ENCODE assay signal across 11 cellular contexts in the genomic region with DNA sequence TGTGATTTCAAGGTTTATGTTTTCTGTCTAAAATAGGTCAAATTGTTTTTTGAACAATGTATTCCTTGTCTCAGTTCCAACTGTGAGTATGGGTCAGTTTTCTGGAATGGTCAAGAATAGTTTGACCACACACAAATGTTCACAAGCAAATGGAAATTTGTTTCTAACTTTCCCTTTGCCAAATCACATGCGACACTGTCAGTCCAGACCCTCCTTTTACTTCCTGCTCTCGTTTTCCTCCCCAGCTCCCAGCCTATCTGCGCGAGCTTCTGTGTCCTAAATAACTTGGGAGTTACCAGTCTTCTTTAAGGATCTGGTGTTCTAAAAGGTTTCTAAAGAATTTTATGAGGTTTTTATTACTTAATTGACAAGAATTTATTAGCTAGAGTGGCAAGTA.
DNase-seq lines count a peak whose midpoint lies in the region; ATAC-seq and TF ChIP-seq lines count a peak whose summit lies in the region.
"Had no signal": no experiment of that assay in that cellular context is flagged by ENCODE, and none has a peak within 500 bp of the region (broad histone marks: within the 10 kb centered on the region; RNA-seq: fewer than 3 reads in every experiment).

No MANE protein-coding gene starts in this region.

- H3K4me3 ChIP-seq in adrenal gland: peak overlapping the region in 1 of 4 donors; percentile 33
- peak overlapping the region in 3 of 4 donors; percentile 27 to 31 (median 30) for H3K4me3 ChIP-seq in sigmoid colon

- DNase-seq in EL (peak; percentile 25), adrenal gland (peak in 5 of 7 donors; percentile 29 to 61 (median 41)), left ventricle myocardium superior (no peak), sigmoid colon (peak; percentile 90), GM10248 (ENCODE audit: extremely low spot score) (no peak), HuH-7 (ENCODE audit: low spot score) (no peak)
- no peak for DNase-seq in activated T-cell treated with anti-CD3 and anti-CD28 coated beads, Interleukin-2, amount 50 U/mL, for 1 hour
- DNase-seq: activated CD8-positive, alpha-beta memory T cell treated with anti-CD3 and anti-CD28 coated beads for 24 hours; NCI-H774 had no signal

- no peaks in the 10 kb centered on the region for H3K4me1 ChIP-seq in adrenal gland (replicated peaks in 1 of 2)
- H3K4me1 ChIP-seq in sigmoid colon: peaks cover 4 to 67% (median 37%) of the 10 kb centered on the region in 4 donors

- H3K27ac ChIP-seq in adrenal gland (peak overlapping the region in 4 of 5 donors; percentile 25 to 76 (median 55)), sigmoid colon (peak overlapping the region; percentile 60 to 72 (median 70))
- H3K27ac ChIP-seq: epithelial cell of prostate had no signal

- POLR2A ChIA-PET in GM10248 (lab: Yijun Ruan, JAX): no interaction called here

- 26 to 39% (median 37%) methylated on average over 4 of the region's 4 CpGs for WGBS in adrenal gland, 4 donors
- 5 to 44% methylated on average over 4 of the region's 4 CpGs for WGBS in sigmoid colon, 2 donors

- H3K9me3 ChIP-seq in adrenal gland (replicated peaks in 1 of 3) (no peaks in the 10 kb centered on the region), sigmoid colon (no peaks in the 10 kb centered on the region)

- no peak for TF ChIP-seq EP300 in sigmoid colon (IDR thresholded peaks at IDR 0.05)

- H3K36me3 ChIP-seq in adrenal gland (replicated peaks in 1 of 2) (no peaks in the 10 kb centered on the region), sigmoid colon (no peaks in the 10 kb centered on the region)

- TF ChIP-seq CTCF in adrenal gland (IDR thresholded peaks at IDR 0.05): no peak
- TF ChIP-seq CTCF in sigmoid colon (IDR thresholded peaks at IDR 0.05): no peak
- TF ChIP-seq CTCF in GM10248 (IDR thresholded peaks at IDR 0.05; ENCODE audit: control extremely low read depth, extremely low read depth, low read depth, missing control alignments): no peak

- H3K27me3 ChIP-seq in adrenal gland (no peaks in the 10 kb centered on the region), sigmoid colon (no peaks in the 10 kb centered on the region)

- intact Hi-C loops in adrenal gland (cut with DNase I) (no loop called here), left ventricle myocardium superior (cut with micrococcal nuclease) (no loop called here), sigmoid colon (cut with DNase I) (no loop called here)

- peak; percentile 86 for ATAC-seq in left ventricle myocardium superior
- no peak for ATAC-seq in GM19324 (IDR thresholded peaks at IDR 0.05; ENCODE audit: low FRiP score, unreplicated experiment)

- CTCF ChIA-PET in GM10248 (lab: Yijun Ruan, JAX): interaction anchor here (1.0 to 1.1 kb wide), 2 partner anchors 14 to 69 kb away, joined by 3 read pairs; no protein-coding TSS in a partner anchor

- TF ChIP-seq POLR2A in adrenal gland (IDR thresholded peaks at IDR 0.05) (no peak), sigmoid colon (IDR thresholded peaks at IDR 0.05) (no peak)

Comparison
In these comparisons a context has a peak if more than half of its experiments do, and no peak if none do; other contexts are left out.
1. DNase-seq: peak in EL (single experiment), adrenal gland (5 of 7) and sigmoid colon (single experiment); none in left ventricle myocardium superior (single experiment), activated T-cell treated with anti-CD3 and anti-CD28 coated beads, Interleukin-2, amount 50 U/mL, for 1 hour (single experiment), GM10248 (single experiment) and HuH-7 (single experiment).